In the genomic region with DNA sequence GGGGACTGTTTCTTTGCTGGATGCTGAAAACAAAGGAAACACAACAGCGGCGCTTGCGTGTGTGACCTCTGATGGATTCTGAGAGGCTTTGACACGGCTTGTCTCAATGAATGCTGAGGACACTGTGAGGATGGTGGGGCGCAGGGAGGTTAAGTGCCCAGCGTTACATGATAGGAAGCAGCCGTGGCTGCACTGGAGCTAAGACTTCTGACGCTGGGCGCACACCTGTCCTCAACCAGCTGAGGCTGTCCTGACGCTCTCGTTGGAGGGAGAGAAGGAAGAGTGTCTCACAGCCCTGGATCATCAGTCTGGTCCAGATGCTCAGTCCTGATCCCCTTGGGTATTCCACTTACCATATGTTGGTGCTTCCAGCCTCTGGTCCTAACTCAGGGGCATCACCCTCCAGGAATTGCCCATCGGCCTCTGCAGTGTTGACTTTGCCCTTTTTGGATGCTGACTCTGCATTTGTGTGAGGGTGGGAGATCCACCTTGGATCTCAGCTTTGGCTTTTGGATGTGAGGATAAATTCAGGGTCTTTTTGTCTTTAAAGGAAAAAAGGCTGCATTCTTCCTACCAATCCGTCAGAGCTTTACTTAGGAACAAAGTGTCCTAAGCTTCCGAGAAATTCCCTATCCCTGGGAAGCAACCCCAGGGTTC, we compare ENCODE assay signal across 20 cellular contexts.
DNase-seq lines count a peak whose midpoint lies in the region; TF ChIP-seq lines count a peak whose summit lies in the region.
"Had no signal": no experiment of that assay in that cellular context is flagged by ENCODE, and none has a peak within 500 bp of the region (broad histone marks: within the 10 kb centered on the region; RNA-seq: fewer than 3 reads in every experiment).

No MANE protein-coding gene starts in this region.

- H3K36me3 ChIP-seq in right atrium auricular region (no peaks in the 10 kb centered on the region), thymus (ENCODE audit: control insufficient read depth, insufficient read depth) (no peaks in the 10 kb centered on the region)
- H3K36me3 ChIP-seq: heart right ventricle, spleen had no signal

- 89% methylated on average over 14 of the region's 14 CpGs for WGBS in thymus

- H3K4me1 Mint-ChIP-seq in brain (peaks cover 25% of the 10 kb centered on the region), nephron progenitor cell (peaks cover 39% of the 10 kb centered on the region)

- H3K27ac Mint-ChIP-seq in brain (peak overlapping the region in 3 of 5 experiments; percentile 30 to 48 (median 32)), nephron progenitor cell (peak overlapping the region; percentile 52)
- H3K27ac Mint-ChIP-seq: CD4-positive, alpha-beta T cell had no signal

- H3K36me3 Mint-ChIP-seq in brain (peaks cover 17% of the 10 kb centered on the region), nephron progenitor cell (ENCODE audit: low read depth) (peaks cover 9% of the 10 kb centered on the region)

- H3K27ac ChIP-seq in right atrium auricular region (no peak overlapping the region), thymus (ENCODE audit: low read depth) (peak overlapping the region; percentile 37)
- H3K27ac ChIP-seq: heart right ventricle, SK-N-MC, spleen had no signal

- H3K9me3 Mint-ChIP-seq in brain = peaks cover 3 to 21% (median 13%) of the 10 kb centered on the region in 5 experiments
- peaks cover 25% of the 10 kb centered on the region for H3K9me3 Mint-ChIP-seq in nephron progenitor cell
- H3K9me3 Mint-ChIP-seq: CD4-positive, alpha-beta T cell had no signal

- no peak overlapping the region for H3K4me3 Mint-ChIP-seq in brain
- H3K4me3 Mint-ChIP-seq in nephron progenitor cell = no peak overlapping the region
- H3K4me3 Mint-ChIP-seq: CD4-positive, alpha-beta T cell had no signal

- H3K27me3 Mint-ChIP-seq in brain = peaks cover 4% of the 10 kb centered on the region
- H3K27me3 Mint-ChIP-seq in nephron progenitor cell (ENCODE audit: low read depth, poor library complexity) = peaks cover 9% of the 10 kb centered on the region

- no peak overlapping the region for H3K4me3 ChIP-seq in right atrium auricular region
- no peak overlapping the region for H3K4me3 ChIP-seq in thymus (ENCODE audit: low read length)
- H3K4me3 ChIP-seq: heart right ventricle, SK-N-MC, spleen had no signal

- no peaks in the 10 kb centered on the region for H3K4me1 ChIP-seq in right atrium auricular region
- H3K4me1 ChIP-seq in thymus (ENCODE audit: control insufficient read depth, insufficient read depth, low read length) = no peaks in the 10 kb centered on the region

- DNase-seq in cardiac septum (ENCODE audit: low spot score) (peak; percentile 20), right atrium auricular region (ENCODE audit: low spot score) (no peak), nephron progenitor cell (no peak), NCI-H226 (no peak), dermis blood vessel endothelial cell (no peak)
- no peak for DNase-seq in stimulated activated CD4-positive, alpha-beta T cell treated with anti-CD3 and anti-CD28 coated beads, Interleukin-15, amount 100 ng/mL, for 24 hours
- DNase-seq: activated CD4-positive, alpha-beta T cell treated with anti-CD3 and anti-CD28 coated beads for 4 hours; activated CD8-positive, alpha-beta memory T cell treated with anti-CD3 and anti-CD28 coated beads, Interleukin-2, amount 50 U/mL, for 4 hours; activated naive CD4-positive, alpha-beta T cell treated with Interleukin-2 at 50 U/mL for 16 hours; CD4-positive, alpha-beta T cell; DND-41; heart right ventricle; islet precursor cell; mesendoderm; NCI-H2081 treated with DMSO at 0.1 percent for 48 hours; spleen; stimulated activated naive CD4-positive, alpha-beta T cell had no signal

- H3K27me3 ChIP-seq in right atrium auricular region (no peaks in the 10 kb centered on the region), thymus (ENCODE audit: control insufficient read depth, insufficient read depth) (no peaks in the 10 kb centered on the region)

- no peak for TF ChIP-seq CTCF in right atrium auricular region (IDR thresholded peaks at IDR 0.05)
- TF ChIP-seq CTCF in brain (conservative IDR thresholded peaks at IDR 0.05) = no peak
- TF ChIP-seq CTCF in nephron progenitor cell (IDR thresholded peaks at IDR 0.05) = no peak

- H3K9me3 ChIP-seq in right atrium auricular region (no peaks in the 10 kb centered on the region), thymus (ENCODE audit: control insufficient read depth) (no peaks in the 10 kb centered on the region)
- H3K9me3 ChIP-seq: heart right ventricle, spleen had no signal

- intact Hi-C loops in cardiac septum (cut with DNase I) = no loop called here
